In genomic region chr1:12067900-12068821, GRCh38 we compare ENCODE assay signal across 9 cellular contexts. TPM values are rescaled to one million over a fixed set of nuclear protein-coding genes. Genes with fewer than 3 reads are reported as not detected.
DNase-seq lines count a peak whose midpoint lies in the region; ATAC-seq lines count a peak whose summit lies in the region.
"Had no signal": no experiment of that assay in that cellular context is flagged by ENCODE, and none has a peak within 500 bp of the region (broad histone marks: within the 10 kb centered on the region; RNA-seq: fewer than 3 reads in every experiment).

No MANE protein-coding gene starts in this region.

- H3K4me1 ChIP-seq in skeletal muscle satellite cell (ENCODE audit: control insufficient read depth, insufficient read depth, low read length), result peaks cover 6% of the 10 kb centered on the region

- H3K4me3 ChIP-seq in skeletal muscle satellite cell (ENCODE audit: low read length), result no peak overlapping the region

- peak overlapping the region; percentile 40 for H3K4me2 ChIP-seq in skeletal muscle satellite cell (ENCODE audit: low read length)

- H3K36me3 ChIP-seq in KOPT-K1 (ENCODE audit: insufficient read depth, low read length) (no peaks in the 10 kb centered on the region), skeletal muscle satellite cell (ENCODE audit: insufficient read depth, low read length) (no peaks in the 10 kb centered on the region)

- H3K9me3 ChIP-seq in KOPT-K1 (ENCODE audit: insufficient read depth, low read length, poor library complexity, severe bottlenecking), result no peaks in the 10 kb centered on the region
- H3K9me3 ChIP-seq in skeletal muscle satellite cell (replicated peaks; ENCODE audit: low read length), result no peaks in the 10 kb centered on the region

- DNase-seq in DMS79 treated with DMSO at 0.1 percent for 48 hours (lab: John Stamatoyannopoulos, UW) (peak; percentile 24), DMS79 (lab: John Stamatoyannopoulos, UW) (no peak), caudate nucleus (lab: John Stamatoyannopoulos, UW) (peak in 41 of 61 donors; percentile 5 to 86 (median 38)), COLO668 (lab: John Stamatoyannopoulos, UW; ENCODE audit: unreplicated experiment) (no peak), T-helper 9 cell (no peak)

- H3K27me3 ChIP-seq in skeletal muscle satellite cell (ENCODE audit: control insufficient read depth, insufficient read depth, low read length), result peaks cover 56% of the 10 kb centered on the region

- no peak overlapping the region for H3K9ac ChIP-seq in skeletal muscle satellite cell (ENCODE audit: low read depth, low read length)

- no peak for ATAC-seq in GM21360 (IDR thresholded peaks at IDR 0.05; ENCODE audit: unreplicated experiment)

- H3K27ac ChIP-seq in KOPT-K1 (ENCODE audit: low read depth, low read length, poor library complexity, severe bottlenecking) (peak overlapping the region; percentile 23), caudate nucleus (ENCODE audit: low read depth, low read length) (peak overlapping the region; percentile 68)
- H3K27ac ChIP-seq: 22Rv1 had no signal

RNA-seq across cellular contexts. Expression of gene TNFRSF8, which starts 5.1 kb away (rescaled TPM):
- under 0.01 and 0.44 TPM in 2 replicates for total RNA-seq in skeletal muscle satellite cell (2012; rRNA removed)

RNA-seq across cellular contexts. Expression of gene MIIP, which starts 48.9 kb away (rescaled TPM):
- total RNA-seq in skeletal muscle satellite cell (2012; rRNA removed), result 25.1 and 30.7 TPM in 2 replicates

Comparison
In these comparisons a context has a peak if more than half of its experiments do, and no peak if none do; other contexts are left out.
1. DNase-seq: peak in DMS79 treated with DMSO at 0.1 percent for 48 hours (single experiment) and caudate nucleus (41 of 61); none in DMS79 (single experiment), COLO668 (single experiment) and T-helper 9 cell (single experiment).